8 cellular contexts compared by ENCODE assay signal in the genomic region with DNA sequence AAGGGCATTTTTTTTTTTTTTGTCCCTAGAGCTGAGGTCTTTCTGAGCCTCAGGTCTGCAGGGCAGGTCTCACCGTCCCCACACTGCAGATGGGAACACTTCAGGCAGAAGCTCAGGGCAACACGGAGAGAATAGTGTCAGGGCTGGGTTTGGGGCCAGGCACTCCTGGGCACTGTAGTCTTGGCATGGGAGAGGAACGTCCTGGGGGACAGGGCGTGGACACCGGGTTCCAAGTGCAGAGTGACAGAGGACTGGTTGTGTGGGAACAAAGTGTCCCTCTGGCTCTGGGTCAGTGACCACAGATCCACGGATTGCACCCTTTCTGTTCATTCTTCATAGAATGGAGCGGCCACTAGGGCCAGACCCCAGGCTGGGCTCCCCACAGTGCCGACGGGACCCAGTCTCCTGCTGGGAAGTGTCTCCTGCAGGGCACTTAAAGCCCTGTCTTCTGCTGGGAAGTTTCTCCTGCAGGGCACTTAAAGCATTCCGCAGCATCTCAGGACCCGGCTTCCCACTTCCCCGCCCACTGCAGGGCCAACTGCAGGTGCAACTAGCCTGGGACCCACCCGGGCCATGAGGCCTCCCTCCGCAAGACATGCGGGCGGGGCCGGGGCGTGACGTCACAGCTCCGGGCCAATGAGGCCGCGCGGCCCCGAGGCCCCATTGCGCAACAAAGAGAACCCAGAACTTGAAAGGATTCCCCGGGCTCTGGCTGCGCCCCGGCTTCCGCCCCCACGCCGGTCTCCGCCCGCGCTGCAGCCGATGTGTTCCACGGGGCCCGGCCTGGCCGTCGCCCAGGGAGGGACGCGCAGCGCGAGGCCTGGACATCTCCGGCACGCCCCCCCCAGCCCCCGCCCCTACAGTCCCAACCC. TPM values are rescaled to one million over a fixed set of nuclear protein-coding genes. Genes with fewer than 3 reads are reported as not detected.
DNase-seq lines count a peak whose midpoint lies in the region; ATAC-seq and TF ChIP-seq lines count a peak whose summit lies in the region.

No MANE protein-coding gene starts in this region.

- CTCF ChIA-PET in CD8-positive, alpha-beta T cell (lab: Charles Lee) = interaction anchor here (1.3 kb wide), 1 partner anchor 12 kb away, joined by 3 read pairs; no protein-coding TSS in a partner anchor

- peak overlapping the region; percentile 24 for H3K4me3 ChIP-seq in CD8-positive, alpha-beta T cell (ENCODE audit: low read depth, low read length)
- H3K4me3 ChIP-seq in H7 (ENCODE audit: insufficient read depth, low read depth, low read length) (peak overlapping the region; percentile 77), dorsolateral prefrontal cortex (peak overlapping the region; percentile 26 to 69 (median 56))

- no peaks in the 10 kb centered on the region for H3K27me3 ChIP-seq in CD8-positive, alpha-beta T cell (ENCODE audit: insufficient read depth, low read length)
- H3K27me3 ChIP-seq in H7 (ENCODE audit: control insufficient read depth, insufficient read depth, low read length) = peaks cover 25% of the 10 kb centered on the region
- H3K27me3 ChIP-seq in dorsolateral prefrontal cortex = peaks cover 0 to 32% (median 3%) of the 10 kb centered on the region in 45 donors

- peaks cover 11% of the 10 kb centered on the region for H3K4me1 Mint-ChIP-seq in CD8-positive, alpha-beta T cell (ENCODE audit: low read depth)

- peaks cover 7% of the 10 kb centered on the region for H3K4me1 ChIP-seq in CD8-positive, alpha-beta T cell (ENCODE audit: insufficient read depth, low read length)

- peak; percentile 58 to 83 (median 75) for DNase-seq in CD8-positive, alpha-beta T cell
- peak; percentile 99 for DNase-seq in H7
- DNase-seq in NCI-H510A (lab: John Stamatoyannopoulos, UW) = peak; percentile 95
- DNase-seq in activated CD4-positive, alpha-beta T cell treated with anti-CD3 and anti-CD28 coated beads, Interleukin-2, amount 50 U/mL, for 4 hours = peak; percentile 65 to 71
- peak in 8 of 10 donors; percentile 29 to 73 (median 56) for DNase-seq in dorsolateral prefrontal cortex
- DNase-seq in lung microvascular endothelial cell (ENCODE audit: low read depth in 2 of 2) = peak; percentile 74 to 80
- peak; percentile 69 for DNase-seq in stimulated activated CD8-positive, alpha-beta memory T cell treated with anti-CD3 and anti-CD28 coated beads, Interleukin-12 subunit alpha, Interleukin-12 subunit beta, amount 100 ng/mL, for 4 hours (ENCODE audit: low read depth)

- intact Hi-C loops in CD8-positive, alpha-beta T cell (cut with DNase I, micrococcal nuclease) = loop anchor here in 1 of 2 experiments (2.0 kb wide), 2 partner anchors 13 to 133 kb away; a partner anchor contains a TSS
- intact Hi-C loops in dorsolateral prefrontal cortex (cut with DNase I) = no loop called here

- no peaks in the 10 kb centered on the region for H3K36me3 ChIP-seq in CD8-positive, alpha-beta T cell (ENCODE audit: insufficient read depth, low read length)
- H3K36me3 ChIP-seq in H7 (replicated peaks; ENCODE audit: control insufficient read depth, insufficient read depth, low read length) = no peaks in the 10 kb centered on the region

- TF ChIP-seq CTCF in CD8-positive, alpha-beta T cell (IDR thresholded peaks at IDR 0.05) = no peak
- no peak for TF ChIP-seq CTCF in dorsolateral prefrontal cortex (IDR thresholded peaks at IDR 0.05 in 54 of 56, conservative IDR thresholded peaks at IDR 0.05 in 2 of 56; ENCODE audit: low read depth in 1 of 56, partially characterized antibody in 56 of 56)

- peak; percentile 79 for ATAC-seq in CD8-positive, alpha-beta T cell
- ATAC-seq in GM21825 (IDR thresholded peaks at IDR 0.05; ENCODE audit: unreplicated experiment) = no peak

- no peaks in the 10 kb centered on the region for H3K9me3 ChIP-seq in CD8-positive, alpha-beta T cell (ENCODE audit: low read length)

- H3K36me3 Mint-ChIP-seq in CD8-positive, alpha-beta T cell = no peaks in the 10 kb centered on the region

- peak overlapping the region; percentile 66 for H3K4me3 Mint-ChIP-seq in CD8-positive, alpha-beta T cell

- no peaks in the 10 kb centered on the region for H3K9me3 Mint-ChIP-seq in CD8-positive, alpha-beta T cell

- H3K27ac Mint-ChIP-seq in CD8-positive, alpha-beta T cell = no peak overlapping the region

- no peak overlapping the region for H3K27ac ChIP-seq in CD8-positive, alpha-beta T cell (ENCODE audit: low read depth, low read length)
- H3K27ac ChIP-seq in dorsolateral prefrontal cortex = no peak overlapping the region

- peaks cover 7% of the 10 kb centered on the region for H3K27me3 Mint-ChIP-seq in CD8-positive, alpha-beta T cell (ENCODE audit: low read depth)

- POLR2A ChIA-PET in CD8-positive, alpha-beta T cell (lab: Charles Lee) = no interaction called here

RNA-seq across cellular contexts. Expression of a gene that starts 1.2 kb away (rescaled TPM):
- total RNA-seq in CD8-positive, alpha-beta T cell = under 1 TPM; 0.61 to 0.65 TPM
- total RNA-seq in H7 (2014; rRNA removed; shearing (Covaris generic)) = 15.6 and 25.2 TPM in 2 replicates
- total RNA-seq in dorsolateral prefrontal cortex = 10 to 100 TPM in 68 of 120 experiments, 1 to 10 TPM in 52; 2.3 to 20.2 (median 10.3) TPM
- 1.7 and 3.0 TPM in 2 replicates for total RNA-seq in lung microvascular endothelial cell

RNA-seq across cellular contexts. Expression of a gene that starts 15.7 kb away (rescaled TPM):
- not detected for total RNA-seq in CD8-positive, alpha-beta T cell
- total RNA-seq in H7 (2014; rRNA removed; shearing (Covaris generic)) = 28.2 and 38.8 TPM in 2 replicates
- total RNA-seq in dorsolateral prefrontal cortex (not detected), lung microvascular endothelial cell (not detected in 2 replicates)

RNA-seq across cellular contexts. Expression of a gene that starts 24.0 kb away (rescaled TPM):
- 1 to 10 TPM; 1.7 to 2.2 TPM for total RNA-seq in CD8-positive, alpha-beta T cell
- total RNA-seq in H7 (2014; rRNA removed; shearing (Covaris generic)) = 195 and 196 TPM in 2 replicates
- total RNA-seq in dorsolateral prefrontal cortex (10 to 100 TPM; 19.9 to 47.2 (median 31.3) TPM), lung microvascular endothelial cell (51.6 and 72.6 TPM in 2 replicates)

RNA-seq across cellular contexts. Expression of a gene that starts 53.8 kb away (rescaled TPM):
- 1 to 10 TPM; 5.1 to 5.2 TPM for total RNA-seq in CD8-positive, alpha-beta T cell
- total RNA-seq in H7 (2014; rRNA removed; shearing (Covaris generic)) = 6.8 and 25.3 TPM in 2 replicates
- 10 to 100 TPM in 118 of 120 experiments, 1 to 10 TPM in 2; 7.4 to 42.1 (median 22.0) TPM for total RNA-seq in dorsolateral prefrontal cortex
- 2.4 and 2.6 TPM in 2 replicates for total RNA-seq in lung microvascular endothelial cell

Comparison
In these comparisons a context has a peak if more than half of its experiments do, and no peak if none do; other contexts are left out.
1. H3K4me3 ChIP-seq: peak in every context shown above with its lines; median percentile 77 in H7; 56 in dorsolateral prefrontal cortex; 24 in CD8-positive, alpha-beta T cell.
2. RNA of a gene that starts 15.7 kb away (total RNA-seq): 28.2 to 38.8 TPM in H7; not detected in CD8-positive, alpha-beta T cell, not detected in dorsolateral prefrontal cortex and not detected in lung microvascular endothelial cell; every median in the first group is over 10 times any median in the second.
3. RNA of a gene that starts 24.0 kb away (total RNA-seq): 195 to 196 TPM in H7, 51.6 to 72.6 TPM in lung microvascular endothelial cell and 19.9 to 47.2 TPM in dorsolateral prefrontal cortex; 1.7 to 2.2 TPM in CD8-positive, alpha-beta T cell; every median in the first group is over 4 times any median in the second.
4. Peak in every context shown above with its lines, with median percentiles within 50 percentile points of each other: DNase-seq.